Comparison of ENCODE assay signal across 22 cellular contexts in genomic region chr1:89453123-89453972, GRCh38.
"Had no signal": no experiment of that assay in that cellular context is flagged by ENCODE, and none has a peak within 500 bp of the region (broad histone marks: within the 10 kb centered on the region; RNA-seq: fewer than 3 reads in every experiment).

No MANE protein-coding gene starts in this region.

- H3K36me3 ChIP-seq: brain microvascular endothelial cell, heart left ventricle, right lobe of liver, uterus had no signal

- H3K27ac ChIP-seq: brain microvascular endothelial cell, heart left ventricle, right lobe of liver, uterus had no signal

- H3K9me3 ChIP-seq: heart left ventricle, right lobe of liver, uterus had no signal

- H3K4me1 ChIP-seq: heart left ventricle, right lobe of liver, uterus had no signal

- DNase-seq: activated CD4-positive, alpha-beta memory T cell treated with anti-CD3 and anti-CD28 coated beads for 36 hours; activated CD4-positive, alpha-beta T cell treated with anti-CD3 and anti-CD28 coated beads, Interleukin-2, amount 10 ng/mL, durations not matched to agents 24 days and 14 days; activated CD4-positive, CD25-positive, alpha-beta regulatory T cell treated with anti-CD3 and anti-CD28 coated beads, Interleukin-2, amount 50 U/mL, for 72 hours; activated CD8-positive, alpha-beta memory T cell treated with anti-CD3 and anti-CD28 coated beads, Interleukin-2, amount 50 U/mL, for 4 hours; activated effector memory CD4-positive, alpha-beta T cell treated with anti-CD3 and anti-CD28 coated beads, Interleukin-2, amount 50 U/mL, for 16 hours; activated naive CD4-positive, alpha-beta T cell treated with anti-CD3 and anti-CD28 coated beads, Interleukin-2, amount 10 ng/mL, durations not matched to agents 7 days and 5 days; activated T-cell treated with anti-CD3 and anti-CD28 coated beads, Interleukin-2, amount 50 U/mL, for 1 hour; amniotic stem cell; brain microvascular endothelial cell; central memory CD4-positive, alpha-beta T cell; heart left ventricle; hypothalamus; immature natural killer cell; midbrain; naive thymus-derived CD4-positive, alpha-beta T cell; right lobe of liver; stimulated activated CD4-positive, alpha-beta T cell treated with anti-CD3 and anti-CD28 coated beads, Interleukin-12 subunit alpha, Interleukin-12 subunit beta, amount 100 ng/mL, for 4 hours; stimulated activated CD4-positive, alpha-beta T cell treated with anti-CD3 and anti-CD28 coated beads, Interleukin-4, amount 100 ng/mL, for 24 hours; stimulated activated naive CD8-positive, alpha-beta T cell treated with anti-CD3 and anti-CD28 coated beads, Interleukin-15, amount 100 ng/mL, for 72 hours; substantia nigra; uterus had no signal

- ATAC-seq: heart left ventricle; naive thymus-derived CD4-positive, alpha-beta T cell; right lobe of liver; stimulated activated effector memory CD8-positive, alpha-beta T cell treated with anti-CD3 and anti-CD28 coated beads, Interleukin-12 subunit alpha, Interleukin-12 subunit beta, amount 100 ng/mL, for 72 hours; stimulated activated naive CD8-positive, alpha-beta T cell treated with anti-CD3 and anti-CD28 coated beads, Interleukin-15, amount 100 ng/mL, for 72 hours had no signal

- H3K4me3 ChIP-seq: heart left ventricle, right lobe of liver, uterus had no signal

- H3K27me3 ChIP-seq: brain microvascular endothelial cell, heart left ventricle, right lobe of liver, uterus had no signal
